9 cellular contexts compared by ENCODE assay signal in genomic region chr7:141073641-141074161, GRCh38. TPM values are rescaled to one million over a fixed set of nuclear protein-coding genes. Genes with fewer than 3 reads are reported as not detected.
DNase-seq lines count a peak whose midpoint lies in the region; ATAC-seq and TF ChIP-seq lines count a peak whose summit lies in the region.
"Had no signal": no experiment of that assay in that cellular context is flagged by ENCODE, and none has a peak within 500 bp of the region (broad histone marks: within the 10 kb centered on the region; RNA-seq: fewer than 3 reads in every experiment).

Gene TMEM178B (plus strand): TSS chr7:141074064.

- ATAC-seq in HG03175 (IDR thresholded peaks at IDR 0.05; ENCODE audit: unreplicated experiment) = no peak

- H3K27ac Mint-ChIP-seq in type B pancreatic cell = no peak within 1 kb of the TSS

- TF ChIP-seq CTCF in coronary artery (IDR thresholded peaks at IDR 0.05) (no peak), type B pancreatic cell (conservative IDR thresholded peaks at IDR 0.05) (no peak)

- peak within 1 kb of the TSS; percentile 71 for H3K4me3 ChIP-seq in coronary artery

- peak within 1 kb of the TSS; percentile 89 for H3K4me3 Mint-ChIP-seq in type B pancreatic cell

- no peak within 1 kb of the TSS for H3K27ac ChIP-seq in coronary artery
- H3K27ac ChIP-seq: C4-2B had no signal

- no peaks in the 10 kb centered on the region for H3K36me3 Mint-ChIP-seq in type B pancreatic cell

- DNase-seq in NCI-H1092 treated with DMSO at 0.1 percent for 48 hours (lab: John Stamatoyannopoulos, UW) = peak; percentile 61
- no peak for DNase-seq in NCI-H1092 (lab: John Stamatoyannopoulos, UW)
- peak; percentile 29 for DNase-seq in NCI-H774 (lab: John Stamatoyannopoulos, UW)
- DNase-seq in coronary artery (ENCODE audit: low spot score) = no peak
- peak; percentile 6 for DNase-seq in medulla oblongata (ENCODE audit: extremely low spot score)
- no peak for DNase-seq in type B pancreatic cell (ENCODE audit: extremely low spot score, unreplicated experiment)
- DNase-seq in dedifferentiated amniotic fluid mesenchymal stem cell (ENCODE audit: extremely low spot score) = no peak

- H3K4me1 Mint-ChIP-seq in type B pancreatic cell (ENCODE audit: unreplicated experiment) = no peaks in the 10 kb centered on the region

- H3K9me3 Mint-ChIP-seq in type B pancreatic cell = no peaks in the 10 kb centered on the region

- H3K27me3 Mint-ChIP-seq in type B pancreatic cell = peaks cover 44% of the 10 kb centered on the region

RNA-seq across cellular contexts. Expression of gene TMEM178B, which starts in this region (rescaled TPM):
- total RNA-seq in type B pancreatic cell (ENCODE audit: low replicate concordance) = 4.7 and 8.7 TPM in 2 replicates

Comparison
In these comparisons a context has a peak if more than half of its experiments do, and no peak if none do; other contexts are left out.
1. DNase-seq: peak in NCI-H1092 treated with DMSO at 0.1 percent for 48 hours (single experiment), NCI-H774 (single experiment) and medulla oblongata (single experiment); none in NCI-H1092 (single experiment), coronary artery (single experiment), type B pancreatic cell (single experiment) and dedifferentiated amniotic fluid mesenchymal stem cell (single experiment).